Comparison of ENCODE assay signal across 9 cellular contexts in genomic region chr2:121902171-121902591, GRCh38.
DNase-seq lines count a peak whose midpoint lies in the region; ATAC-seq and TF ChIP-seq lines count a peak whose summit lies in the region.
"Had no signal": no experiment of that assay in that cellular context is flagged by ENCODE, and none has a peak within 500 bp of the region (broad histone marks: within the 10 kb centered on the region; RNA-seq: fewer than 3 reads in every experiment).

No MANE protein-coding gene starts in this region.

- H3K79me2 ChIP-seq in DND-41 (ENCODE audit: insufficient read depth, low read length) (no peaks in the 10 kb centered on the region), HCT116 (ENCODE audit: insufficient read depth, low read length) (no peaks in the 10 kb centered on the region)

- no peaks in the 10 kb centered on the region for H3K9me2 ChIP-seq in HCT116 (ENCODE audit: insufficient read depth)

- RAD21 ChIA-PET in HCT116 (lab: Charles Lee; ENCODE audit: low non-redundant PET in 1 of 2, low total read pairs in 2 of 2, uncharacterized antibody in 2 of 2, unreplicated experiment in 2 of 2), result no interaction called here

- no peaks in the 10 kb centered on the region for H3K9me3 Mint-ChIP-seq in activated T-cell treated with anti-CD3 and anti-CD28 coated beads, Interleukin-2, amount 50 U/mL, for 72 hours
- H3K9me3 Mint-ChIP-seq: activated naive CD4-positive, alpha-beta T cell treated with anti-CD3 and anti-CD28 coated beads, Interleukin-2, amount 50 U/mL, for 24 hours had no signal

- no peak overlapping the region for H3K27ac Mint-ChIP-seq in activated T-cell treated with anti-CD3 and anti-CD28 coated beads, Interleukin-2, amount 50 U/mL, for 72 hours
- H3K27ac Mint-ChIP-seq: activated naive CD4-positive, alpha-beta T cell treated with anti-CD3 and anti-CD28 coated beads, Interleukin-2, amount 50 U/mL, for 24 hours had no signal

- BruUV-seq in HCT116 (replicated peaks; lab: Mats Ljungman, UMichigan), result no TSS peak

- CTCF ChIA-PET in HCT116 (lab: Charles Lee), result interaction anchor here (1.1 kb wide), 1 partner anchor 14 kb away, joined by 3 read pairs; no protein-coding TSS in a partner anchor

- TF ChIP-seq CTCF in DND-41 (IDR thresholded peaks at IDR 0.05; ENCODE audit: borderline replicate concordance, extremely low read depth, low read length, poor library complexity, severe bottlenecking) (peak; percentile 17), HCT116 (IDR thresholded peaks at IDR 0.05 in 2 of 3, conservative IDR thresholded peaks at IDR 0.05 in 1 of 3; ENCODE audit: borderline replicate concordance in 1 of 3, insufficient read depth in 1 of 3, low read depth in 2 of 3, low read length in 2 of 3) (no peak), lower lobe of right lung (IDR thresholded peaks at IDR 0.05) (no peak)

- H3K4me3 ChIP-seq in DND-41 (ENCODE audit: low read depth in 1 of 2, low read length in 2 of 2), result no peak overlapping the region
- H3K4me3 ChIP-seq in HCT116 (replicated peaks in 1 of 2; ENCODE audit: low read depth in 1 of 2, low read length in 2 of 2), result no peak overlapping the region
- peak overlapping the region; percentile 27 for H3K4me3 ChIP-seq in lower lobe of right lung

- H3K4me3 Mint-ChIP-seq in activated T-cell treated with anti-CD3 and anti-CD28 coated beads, Interleukin-2, amount 50 U/mL, for 72 hours, result peak overlapping the region in 1 of 2 donors; percentile 11
- H3K4me3 Mint-ChIP-seq: activated naive CD4-positive, alpha-beta T cell treated with anti-CD3 and anti-CD28 coated beads, Interleukin-2, amount 50 U/mL, for 24 hours had no signal

- H3K27ac ChIP-seq in DND-41 (ENCODE audit: low read length) (no peak overlapping the region), HCT116 (ENCODE audit: low read depth, low read length) (no peak overlapping the region), lower lobe of right lung (no peak overlapping the region)

- H3K27me3 ChIP-seq in DND-41 (ENCODE audit: insufficient read depth, low read length, poor library complexity) (no peaks in the 10 kb centered on the region), HCT116 (ENCODE audit: insufficient read depth, low read length) (no peaks in the 10 kb centered on the region; the same call in 1 of the 2 replicates), lower lobe of right lung (ENCODE audit: low read depth) (no peaks in the 10 kb centered on the region)

- H3K9me3 ChIP-seq in DND-41 (ENCODE audit: insufficient read depth, low read length, severe bottlenecking), result no peaks in the 10 kb centered on the region
- no peaks in the 10 kb centered on the region for H3K9me3 ChIP-seq in HCT116 (ENCODE audit: control insufficient read depth in 1 of 2, insufficient read depth in 1 of 2, low read depth in 1 of 2, low read length in 2 of 2)
- no peaks in the 10 kb centered on the region for H3K9me3 ChIP-seq in lower lobe of right lung

- no peaks in the 10 kb centered on the region for H3K36me3 Mint-ChIP-seq in activated T-cell treated with anti-CD3 and anti-CD28 coated beads, Interleukin-2, amount 50 U/mL, for 72 hours (ENCODE audit: insufficient read depth in 2 of 2)
- H3K36me3 Mint-ChIP-seq: activated naive CD4-positive, alpha-beta T cell treated with anti-CD3 and anti-CD28 coated beads, Interleukin-2, amount 50 U/mL, for 24 hours had no signal

- POLR2A ChIA-PET in HCT116 (lab: Charles Lee), result no interaction called here

- H3K4me1 ChIP-seq in DND-41 (ENCODE audit: insufficient read depth, low read length) (no peaks in the 10 kb centered on the region), HCT116 (ENCODE audit: control insufficient read depth in 1 of 2, insufficient read depth in 2 of 2, low read length in 2 of 2) (no peaks in the 10 kb centered on the region), lower lobe of right lung (no peaks in the 10 kb centered on the region)

- DNase-seq in DND-41 (no peak), HCT116 (ENCODE audit: low read depth, low spot score) (no peak), lower lobe of right lung (no peak), NCI-H2107 treated with DMSO at 0.1 percent for 48 hours (lab: John Stamatoyannopoulos, UW; ENCODE audit: unreplicated experiment) (no peak), DMS79 (lab: John Stamatoyannopoulos, UW) (no peak), amniotic stem cell (lab: John Stamatoyannopoulos, UW) (no peak)
- DNase-seq in activated T-cell treated with anti-CD3 and anti-CD28 coated beads, Interleukin-2, amount 50 U/mL, for 72 hours, result peak in 1 of 2 donors; percentile 24

- no peak overlapping the region for H3K9ac ChIP-seq in DND-41 (ENCODE audit: low read depth, low read length)
- no peak overlapping the region for H3K9ac ChIP-seq in HCT116 (ENCODE audit: low read length)

- TF ChIP-seq RAD21 in HCT116 (IDR thresholded peaks at IDR 0.05; ENCODE audit: low read depth), result 0 out of 2 replicates have a peak, but pooled peaks have one; percentile 11

- H3K36me3 ChIP-seq in DND-41 (ENCODE audit: insufficient read depth, low read length) (no peaks in the 10 kb centered on the region), HCT116 (ENCODE audit: control insufficient read depth in 1 of 2, insufficient read depth in 2 of 2, low read length in 2 of 2) (no peaks in the 10 kb centered on the region), lower lobe of right lung (no peaks in the 10 kb centered on the region)

- ATAC-seq in DND-41 (ENCODE audit: insufficient read depth, low read depth) (no peak), HCT116 (no peak), lower lobe of right lung (no peak), HG03039 (IDR thresholded peaks at IDR 0.05; ENCODE audit: unreplicated experiment) (no peak)
- peak; percentile 26 to 68 for ATAC-seq in activated T-cell treated with anti-CD3 and anti-CD28 coated beads, Interleukin-2, amount 50 U/mL, for 72 hours (replicated peaks in 1 of 2)

- H3K4me2 ChIP-seq in DND-41 (ENCODE audit: insufficient read depth, low read length) (no peak overlapping the region), HCT116 (ENCODE audit: low read length) (no peak overlapping the region)

- TF ChIP-seq POLR2A in HCT116 (IDR thresholded peaks at IDR 0.05; ENCODE audit: borderline replicate concordance, extremely low read depth, insufficient read depth, insufficient read length), result peak; percentile 25

- H2AFZ ChIP-seq in DND-41 (ENCODE audit: low read depth, low read length) (no peak overlapping the region), HCT116 (ENCODE audit: low read depth, low read length, poor library complexity, severe bottlenecking) (no peak overlapping the region)

- H3K4me1 Mint-ChIP-seq in activated T-cell treated with anti-CD3 and anti-CD28 coated beads, Interleukin-2, amount 50 U/mL, for 72 hours (ENCODE audit: low read depth), result no peaks in the 10 kb centered on the region
- H3K4me1 Mint-ChIP-seq: activated naive CD4-positive, alpha-beta T cell treated with anti-CD3 and anti-CD28 coated beads, Interleukin-2, amount 50 U/mL, for 24 hours had no signal

- intact Hi-C loops in HCT116 (cut with micrococcal nuclease) (no loop called here), lower lobe of right lung (cut with DNase I) (no loop called here)

- no peaks in the 10 kb centered on the region for H3K27me3 Mint-ChIP-seq in activated T-cell treated with anti-CD3 and anti-CD28 coated beads, Interleukin-2, amount 50 U/mL, for 72 hours (ENCODE audit: low read depth)
- H3K27me3 Mint-ChIP-seq: activated naive CD4-positive, alpha-beta T cell treated with anti-CD3 and anti-CD28 coated beads, Interleukin-2, amount 50 U/mL, for 24 hours had no signal

- H4K20me1 ChIP-seq in DND-41 (ENCODE audit: insufficient read depth, low read length) (no peaks in the 10 kb centered on the region), HCT116 (ENCODE audit: insufficient read depth) (no peaks in the 10 kb centered on the region)

TF ChIP-seq in HCT116, 20 proteins besides CTCF, POLR2A, EP300 and RAD21 (continues in another document):
- TF ChIP-seq YY1 (IDR thresholded peaks at IDR 0.05; ENCODE audit: extremely low read depth, insufficient replicate concordance, low read depth, low read length), result no peak
- no peak for TF ChIP-seq ATF3 (IDR thresholded peaks at IDR 0.05)
- no peak for TF ChIP-seq POLR2AphosphoS5 (IDR thresholded peaks at IDR 0.05; ENCODE audit: low read depth, low read length)
- TF ChIP-seq SP1 (IDR thresholded peaks at IDR 0.05; ENCODE audit: low read depth), result no peak
- TF ChIP-seq FOSL1 (IDR thresholded peaks at IDR 0.05; ENCODE audit: low read depth), result no peak
- no peak for TF ChIP-seq CEBPB (IDR thresholded peaks at IDR 0.05; ENCODE audit: low read depth)
- no peak for TF ChIP-seq ZFX (IDR thresholded peaks at IDR 0.05)
- no peak for TF ChIP-seq CBX3 (IDR thresholded peaks at IDR 0.05; ENCODE audit: low read depth)
- no peak for TF ChIP-seq JUND (IDR thresholded peaks at IDR 0.05)
- TF ChIP-seq SRF (IDR thresholded peaks at IDR 0.05; ENCODE audit: low read depth), result no peak
- no peak for TF ChIP-seq ZBTB33 (IDR thresholded peaks at IDR 0.05; ENCODE audit: extremely low read depth, insufficient replicate concordance, low read length)
- no peak for TF ChIP-seq EZH2phosphoT487 (IDR thresholded peaks at IDR 0.05; ENCODE audit: borderline replicate concordance)

Comparison
In these comparisons a context has a peak if more than half of its experiments do, and no peak if none do; other contexts are left out.
1. ATAC-seq: peak in activated T-cell treated with anti-CD3 and anti-CD28 coated beads, Interleukin-2, amount 50 U/mL, for 72 hours (2 of 2); none in DND-41 (single experiment), HCT116 (single experiment), lower lobe of right lung (0 of 2) and HG03039 (single experiment).